29 cellular contexts compared by ENCODE assay signal in the genomic region with DNA sequence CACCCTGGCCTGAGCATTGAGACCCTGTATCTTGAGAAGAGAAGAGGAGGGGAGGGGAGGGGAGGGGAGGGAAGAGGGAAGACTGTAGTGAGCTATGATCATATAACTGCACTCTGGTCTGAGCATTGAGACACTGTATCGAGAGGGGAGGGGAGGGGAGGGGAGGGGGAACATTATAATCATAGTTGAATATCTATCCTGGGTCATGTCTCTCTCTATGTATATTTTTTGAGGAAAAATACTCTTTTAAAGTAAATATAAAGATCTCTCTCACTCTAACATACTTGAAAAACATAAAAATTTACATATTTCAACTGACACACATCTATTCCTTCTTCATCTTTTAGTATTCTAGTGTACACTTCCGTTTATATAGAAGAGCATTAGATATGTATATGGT.
"Had no signal": no experiment of that assay in that cellular context is flagged by ENCODE, and none has a peak within 500 bp of the region (broad histone marks: within the 10 kb centered on the region; RNA-seq: fewer than 3 reads in every experiment).

No MANE protein-coding gene starts in this region.

- DNase-seq: stimulated activated CD4-positive, alpha-beta T cell treated with anti-CD3 and anti-CD28 coated beads, Interleukin-2, amount 100 ng/mL, for 48 hours; stimulated activated CD4-positive, alpha-beta T cell treated with anti-CD3 and anti-CD28 coated beads, Interleukin-4, amount 100 ng/mL, for 1 hour; stimulated activated CD4-positive, alpha-beta T cell treated with anti-CD3 and anti-CD28 coated beads, Interleukin-4, amount 100 ng/mL, for 24 hours; stimulated activated CD4-positive, alpha-beta T cell treated with anti-CD3 and anti-CD28 coated beads, Interleukin-4, amount 100 ng/mL, for 4 hours; stimulated activated CD8-positive, alpha-beta memory T cell treated with anti-CD3 and anti-CD28 coated beads, Interleukin-4, amount 100 ng/mL, for 48 hours; stimulated activated naive B cell treated with anti-CD40 and anti-IgM and Interleukin-4, amounts not matched to agents 10 μg/mL and 1 μg/mL and 100 μg/mL, for 72 hours; stimulated activated naive CD4-positive, alpha-beta T cell; stimulated activated naive CD4-positive, alpha-beta T cell treated with Interleukin-2 at 50 U/mL for 16 hours; stimulated activated naive CD8-positive, alpha-beta T cell treated with anti-CD3 and anti-CD28 coated beads, Interleukin-15, amount 100 ng/mL, for 72 hours; stimulated activated naive CD8-positive, alpha-beta T cell treated with anti-CD3 and anti-CD28 coated beads, Interleukin-15, Interleukin-2, amounts not matched to agents 100 U/mL and 50 U/mL, for 24 hours; stomach; substantia nigra; testis; thyroid gland; tibial artery; transverse colon; trophoblast cell; upper lobe of left lung; upper lobe of right lung; uterus had no signal

- H3K27me3 Mint-ChIP-seq: stimulated activated memory B cell treated with anti-CD40 and anti-IgM and Interleukin-4, amounts not matched to agents 10 μg/mL and 1 μg/mL and 100 μg/mL, for 72 hours; stimulated activated naive B cell treated with anti-CD40 and anti-IgM and Interleukin-4, amounts not matched to agents 10 μg/mL and 1 μg/mL and 100 μg/mL, for 72 hours; stimulated activated naive CD8-positive, alpha-beta T cell treated with anti-CD3 and anti-CD28 coated beads, Interleukin-15, amount 100 ng/mL, for 72 hours; stimulated activated naive CD8-positive, alpha-beta T cell treated with anti-CD3 and anti-CD28 coated beads, Interleukin-15, Interleukin-2, amounts not matched to agents 100 ng/mL and 50 ng/mL, for 24 hours; type B pancreatic cell had no signal

- ATAC-seq: stimulated activated effector memory CD8-positive, alpha-beta T cell treated with anti-CD3 and anti-CD28 coated beads, Interleukin-12 subunit alpha, Interleukin-12 subunit beta, amount 100 ng/mL, for 72 hours; stimulated activated memory B cell treated with anti-CD40 and anti-IgM and Interleukin-4, amounts not matched to agents 10 μg/mL and 1 μg/mL and 100 μg/mL, for 72 hours; stimulated activated naive B cell treated with anti-CD40 and anti-IgM and Interleukin-4, amounts not matched to agents 10 μg/mL and 1 μg/mL and 100 μg/mL, for 72 hours; stimulated activated naive CD8-positive, alpha-beta T cell treated with anti-CD3 and anti-CD28 coated beads, Interleukin-15, amount 100 ng/mL, for 72 hours; stimulated activated naive CD8-positive, alpha-beta T cell treated with anti-CD3 and anti-CD28 coated beads, Interleukin-15, Interleukin-2, amounts not matched to agents 100 U/mL and 50 U/mL, for 24 hours; upper lobe of right lung had no signal

- H3K9me3 ChIP-seq: suprapubic skin, testis, thyroid gland, upper lobe of right lung, vagina had no signal

- FAIRE-seq: urothelium cell line had no signal

- H3K27me3 ChIP-seq: stomach, suprapubic skin, testis, thyroid gland, tibial artery, tibial nerve, transverse colon, upper lobe of left lung, upper lobe of right lung, uterus, vagina had no signal

- H3K36me3 Mint-ChIP-seq: stimulated activated effector memory CD8-positive, alpha-beta T cell treated with anti-CD3 and anti-CD28 coated beads, Interleukin-12 subunit alpha, Interleukin-12 subunit beta, amount 100 ng/mL, for 72 hours had no signal

- H3K4me3 ChIP-seq: stomach, suprapubic skin, testis, thoracic aorta, thyroid gland, tibial artery, tibial nerve, transverse colon, upper lobe of left lung, upper lobe of right lung, uterus, vagina had no signal

- H3K4me3 Mint-ChIP-seq: stimulated activated effector memory CD8-positive, alpha-beta T cell treated with anti-CD3 and anti-CD28 coated beads, Interleukin-12 subunit alpha, Interleukin-12 subunit beta, amount 100 ng/mL, for 72 hours; stimulated activated memory B cell treated with anti-CD40 and anti-IgM and Interleukin-4, amounts not matched to agents 10 μg/mL and 1 μg/mL and 100 μg/mL, for 72 hours; stimulated activated naive B cell treated with anti-CD40 and anti-IgM and Interleukin-4, amounts not matched to agents 10 μg/mL and 1 μg/mL and 100 μg/mL, for 72 hours; stimulated activated naive CD8-positive, alpha-beta T cell treated with anti-CD3 and anti-CD28 coated beads, Interleukin-15, amount 100 ng/mL, for 72 hours; stimulated activated naive CD8-positive, alpha-beta T cell treated with anti-CD3 and anti-CD28 coated beads, Interleukin-15, Interleukin-2, amounts not matched to agents 100 ng/mL and 50 ng/mL, for 24 hours; type B pancreatic cell had no signal

- H3K36me3 ChIP-seq: suprapubic skin, thoracic aorta, thyroid gland, transverse colon, upper lobe of left lung, upper lobe of right lung, uterus, vagina had no signal

- H3K4me1 Mint-ChIP-seq: stimulated activated effector memory CD8-positive, alpha-beta T cell treated with anti-CD3 and anti-CD28 coated beads, Interleukin-12 subunit alpha, Interleukin-12 subunit beta, amount 100 ng/mL, for 72 hours; stimulated activated memory B cell treated with anti-CD40 and anti-IgM and Interleukin-4, amounts not matched to agents 10 μg/mL and 1 μg/mL and 100 μg/mL, for 72 hours; stimulated activated naive B cell treated with anti-CD40 and anti-IgM and Interleukin-4, amounts not matched to agents 10 μg/mL and 1 μg/mL and 100 μg/mL, for 72 hours; stimulated activated naive CD8-positive, alpha-beta T cell treated with anti-CD3 and anti-CD28 coated beads, Interleukin-15, amount 100 ng/mL, for 72 hours had no signal

- H3K27ac ChIP-seq: stomach, suprapubic skin, testis, thoracic aorta, thyroid gland, tibial artery, tibial nerve, transverse colon, upper lobe of left lung, upper lobe of right lung, uterus, vagina had no signal

- H3K27ac Mint-ChIP-seq: stimulated activated effector memory CD8-positive, alpha-beta T cell treated with anti-CD3 and anti-CD28 coated beads, Interleukin-12 subunit alpha, Interleukin-12 subunit beta, amount 100 ng/mL, for 72 hours; stimulated activated memory B cell treated with anti-CD40 and anti-IgM and Interleukin-4, amounts not matched to agents 10 μg/mL and 1 μg/mL and 100 μg/mL, for 72 hours; stimulated activated naive B cell treated with anti-CD40 and anti-IgM and Interleukin-4, amounts not matched to agents 10 μg/mL and 1 μg/mL and 100 μg/mL, for 72 hours; stimulated activated naive CD8-positive, alpha-beta T cell treated with anti-CD3 and anti-CD28 coated beads, Interleukin-15, amount 100 ng/mL, for 72 hours; stimulated activated naive CD8-positive, alpha-beta T cell treated with anti-CD3 and anti-CD28 coated beads, Interleukin-15, Interleukin-2, amounts not matched to agents 100 ng/mL and 50 ng/mL, for 24 hours; type B pancreatic cell had no signal

- H3K4me1 ChIP-seq: stomach, suprapubic skin, testis, thyroid gland, tibial artery, tibial nerve, transverse colon, upper lobe of left lung, upper lobe of right lung, uterus, vagina had no signal
